ENCODE assay signal across 20 cellular contexts in genomic region chr5:81192351-81192750, GRCh38. TPM values are rescaled to one million over a fixed set of nuclear protein-coding genes. Genes with fewer than 3 reads are reported as not detected.
"Had no signal": no experiment of that assay in that cellular context is flagged by ENCODE, and none has a peak within 500 bp of the region (broad histone marks: within the 10 kb centered on the region; RNA-seq: fewer than 3 reads in every experiment).

No MANE protein-coding gene starts in this region.

- H3K36me3 ChIP-seq: adrenal gland, gastroesophageal sphincter, prostate gland, sigmoid colon, transverse colon had no signal

- H3K27ac Mint-ChIP-seq: activated naive CD4-positive, alpha-beta T cell treated with anti-CD3 and anti-CD28 coated beads for 36 hours; activated T-helper 17 cell treated with anti-CD3 and anti-CD28 coated beads, Interleukin-2, amount 50 U/mL, for 72 hours; naive B cell; stimulated activated naive B cell treated with anti-CD40 and anti-IgM and Interleukin-4, amounts not matched to agents 10 μg/mL and 1 μg/mL and 100 μg/mL, for 72 hours had no signal

- H3K27me3 ChIP-seq: adrenal gland, body of pancreas, sigmoid colon, transverse colon had no signal

- H3K4me3 ChIP-seq: adrenal gland, body of pancreas, gastroesophageal sphincter, prostate gland, sigmoid colon, transverse colon had no signal

- ATAC-seq: activated T-helper 17 cell treated with anti-CD3 and anti-CD28 coated beads, Interleukin-2, amount 50 U/mL, for 72 hours; body of pancreas; gastroesophageal sphincter; stimulated activated naive B cell treated with anti-CD40 and anti-IgM and Interleukin-4, amounts not matched to agents 10 μg/mL and 1 μg/mL and 100 μg/mL, for 72 hours had no signal

- DNase-seq: activated CD4-positive, alpha-beta T cell treated with anti-CD3 and anti-CD28 coated beads for 48 hours; activated CD8-positive, alpha-beta memory T cell treated with anti-CD3 and anti-CD28 coated beads for 24 hours; activated naive CD4-positive, alpha-beta T cell treated with anti-CD3 and anti-CD28 coated beads for 36 hours; adrenal gland; body of pancreas; cortex of kidney; effector memory CD4-positive, alpha-beta T cell; naive B cell; nucleus accumbens; sigmoid colon; stimulated activated CD4-positive, alpha-beta T cell treated with anti-CD3 and anti-CD28 coated beads, Interleukin-2, amount 100 ng/mL, for 24 hours; stimulated activated naive B cell treated with anti-CD40 and anti-IgM and Interleukin-4, amounts not matched to agents 10 μg/mL and 1 μg/mL and 100 μg/mL, for 72 hours; T1000; transverse colon had no signal

- H3K27me3 Mint-ChIP-seq: activated T-helper 17 cell treated with anti-CD3 and anti-CD28 coated beads, Interleukin-2, amount 50 U/mL, for 72 hours; central memory CD8-positive, alpha-beta T cell had no signal

- H3K4me3 Mint-ChIP-seq: activated naive CD4-positive, alpha-beta T cell treated with anti-CD3 and anti-CD28 coated beads for 36 hours; activated T-helper 17 cell treated with anti-CD3 and anti-CD28 coated beads, Interleukin-2, amount 50 U/mL, for 72 hours; central memory CD8-positive, alpha-beta T cell; naive B cell; stimulated activated naive B cell treated with anti-CD40 and anti-IgM and Interleukin-4, amounts not matched to agents 10 μg/mL and 1 μg/mL and 100 μg/mL, for 72 hours had no signal

- H3K27ac ChIP-seq: adrenal gland, body of pancreas, epithelial cell of prostate, gastroesophageal sphincter, prostate gland, sigmoid colon, transverse colon had no signal

- H3K36me3 Mint-ChIP-seq: naive B cell; stimulated activated naive B cell treated with anti-CD40 and anti-IgM and Interleukin-4, amounts not matched to agents 10 μg/mL and 1 μg/mL and 100 μg/mL, for 72 hours had no signal

- H3K4me1 ChIP-seq: prostate gland had no signal

- H3K9me3 ChIP-seq: adrenal gland, body of pancreas, gastroesophageal sphincter, prostate gland, sigmoid colon, transverse colon had no signal

- H3K9me3 Mint-ChIP-seq: activated naive CD4-positive, alpha-beta T cell treated with anti-CD3 and anti-CD28 coated beads for 36 hours; activated T-helper 17 cell treated with anti-CD3 and anti-CD28 coated beads, Interleukin-2, amount 50 U/mL, for 72 hours; central memory CD8-positive, alpha-beta T cell; naive B cell; stimulated activated naive B cell treated with anti-CD40 and anti-IgM and Interleukin-4, amounts not matched to agents 10 μg/mL and 1 μg/mL and 100 μg/mL, for 72 hours had no signal

RNA-seq across cellular contexts. Expression of gene CKMT2, which starts 40.8 kb away (rescaled TPM):
- total RNA-seq: activated naive CD4-positive, alpha-beta T cell treated with anti-CD3 and anti-CD28 coated beads for 36 hours; activated T-helper 17 cell treated with anti-CD3 and anti-CD28 coated beads, Interleukin-2, amount 50 U/mL, for 72 hours; kidney epithelial cell had no signal
